25 cellular contexts compared by ENCODE assay signal in the genomic region with DNA sequence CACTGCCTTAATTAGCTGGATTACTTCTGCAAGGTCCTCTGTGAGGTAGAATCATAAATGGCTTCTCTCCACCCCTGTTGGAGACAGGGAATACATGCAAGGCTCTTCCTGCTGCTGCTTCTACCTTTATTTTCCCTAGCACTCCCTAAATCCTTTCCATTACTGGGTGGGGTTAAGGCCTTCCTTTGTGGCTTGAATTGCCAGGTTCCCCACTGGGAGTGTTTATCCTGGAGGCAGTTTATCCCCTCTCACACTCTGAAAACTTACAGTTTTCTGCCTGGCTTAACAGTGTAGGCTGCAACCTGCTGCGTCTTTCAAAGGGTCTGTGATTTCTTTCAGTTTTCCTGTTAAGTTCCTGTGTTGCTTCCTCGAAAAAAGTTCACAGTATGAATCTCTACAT.
"Had no signal": no experiment of that assay in that cellular context is flagged by ENCODE, and none has a peak within 500 bp of the region (broad histone marks: within the 10 kb centered on the region; RNA-seq: fewer than 3 reads in every experiment).

No MANE protein-coding gene starts in this region.

- H3K79me2 ChIP-seq: hepatocyte had no signal

- ATAC-seq: activated CD4-positive, CD25-positive, alpha-beta regulatory T cell treated with anti-CD3 and anti-CD28 coated beads, Interleukin-2, amount 50 U/mL, for 24 hours; effector memory CD8-positive, alpha-beta T cell; gastroesophageal sphincter; naive thymus-derived CD4-positive, alpha-beta T cell; stimulated activated naive B cell treated with anti-CD40 and anti-IgM and Interleukin-4, amounts not matched to agents 10 μg/mL and 1 μg/mL and 100 μg/mL, for 72 hours had no signal

- H3K36me3 ChIP-seq: adrenal gland, cardiac muscle cell, colonic mucosa, gastroesophageal sphincter, right atrium auricular region, stomach, thyroid gland, upper lobe of right lung had no signal

- H3K27ac ChIP-seq: adrenal gland, cardiac muscle cell, colonic mucosa, dorsolateral prefrontal cortex, gastroesophageal sphincter, hepatocyte, right atrium auricular region, stomach, thyroid gland, upper lobe of right lung had no signal

- H3K4me1 ChIP-seq: adrenal gland, colonic mucosa, gastroesophageal sphincter, right atrium auricular region, stomach, upper lobe of right lung had no signal

- H3K4me3 ChIP-seq: adrenal gland, cardiac muscle cell, colonic mucosa, dorsolateral prefrontal cortex, gastroesophageal sphincter, hepatocyte, right atrium auricular region, stomach, thyroid gland, upper lobe of right lung had no signal

- DNase-seq: activated CD4-positive, alpha-beta T cell treated with anti-CD3 and anti-CD28 coated beads for 48 hours; activated CD4-positive, alpha-beta T cell treated with anti-CD3 and anti-CD28 coated beads, Interleukin-2, amount 50 U/mL, for 48 hours; activated CD8-positive, alpha-beta memory T cell treated with anti-CD3 and anti-CD28 coated beads for 24 hours; activated effector memory CD4-positive, alpha-beta T cell treated with Interleukin-2 at 50 U/mL for 16 hours; activated naive CD4-positive, alpha-beta T cell treated with anti-CD3 and anti-CD28 coated beads for 36 hours; activated naive CD8-positive, alpha-beta T cell treated with anti-CD3 and anti-CD28 coated beads for 36 hours; adrenal gland; aorta; cerebellar nuclear complex; colonic mucosa; dorsolateral prefrontal cortex; effector memory CD8-positive, alpha-beta T cell; midbrain; naive thymus-derived CD4-positive, alpha-beta T cell; stimulated activated CD4-positive, alpha-beta T cell treated with anti-CD3 and anti-CD28 coated beads, Interleukin-15, amount 100 ng/mL, for 24 hours; stimulated activated CD4-positive, alpha-beta T cell treated with anti-CD3 and anti-CD28 coated beads, Interleukin-2, amount 100 ng/mL, for 24 hours; stimulated activated naive B cell treated with anti-CD40 and anti-IgM and Interleukin-4, amounts not matched to agents 10 μg/mL and 1 μg/mL and 100 μg/mL, for 72 hours; stomach; thyroid gland had no signal

- H3K27me3 ChIP-seq: adrenal gland, cardiac muscle cell, colonic mucosa, dorsolateral prefrontal cortex, gastroesophageal sphincter, hepatocyte, right atrium auricular region, stomach, thyroid gland, upper lobe of right lung had no signal

- H3K4me2 ChIP-seq: hepatocyte had no signal
